ENCODE assay signal across 8 cellular contexts in genomic region chr13:26557051-26557392, GRCh38. TPM values are rescaled to one million over a fixed set of nuclear protein-coding genes. Genes with fewer than 3 reads are reported as not detected.
DNase-seq lines count a peak whose midpoint lies in the region; ATAC-seq, FAIRE-seq and TF ChIP-seq lines count a peak whose summit lies in the region.

No MANE protein-coding gene starts in this region.

- DNase-seq in HFFc6 (no peak), HepG2 (ENCODE audit: low spot score) (no peak), AML-193 (lab: John Stamatoyannopoulos, UW) (no peak), GM19239 (ENCODE audit: insufficient read length, low spot score) (no peak), DMS79 treated with DMSO at 0.1 percent for 48 hours (lab: John Stamatoyannopoulos, UW) (no peak)
- DNase-seq in activated naive CD8-positive, alpha-beta T cell treated with anti-CD3 and anti-CD28 coated beads, Interleukin-2, amount 10 ng/mL, durations not matched to agents 7 days and 5 days = no peak
- no peak for DNase-seq in activated CD4-positive, alpha-beta memory T cell treated with anti-CD3 and anti-CD28 coated beads, Interleukin-2, amount 10 ng/mL, durations not matched to agents 7 days and 5 days

- H3K4me3 ChIP-seq in BLaER1 (peak overlapping the region; percentile 73), HepG2 (replicated peaks in 1 of 3; ENCODE audit: insufficient read depth in 1 of 3, low read depth in 2 of 3, low read length in 3 of 3) (peak overlapping the region in 2 of 3 experiments; percentile 47 to 72; a peak in 5 of 6 replicates)

- intact Hi-C loops in HepG2 (cut with micrococcal nuclease; ENCODE audit: unreplicated experiment) = no loop called here

- H3K9me3 ChIP-seq in BLaER1 = peaks cover 13% of the 10 kb centered on the region
- no peaks in the 10 kb centered on the region; the same call in 1 of the 2 replicates for H3K9me3 ChIP-seq in HepG2 (ENCODE audit: low read length)

- no TSS peak for BruUV-seq in HepG2 (replicated peaks; lab: Mats Ljungman, UMichigan)

- no peaks in the 10 kb centered on the region; the same call in 1 of the 2 replicates for H4K20me1 ChIP-seq in BLaER1
- H4K20me1 ChIP-seq in HepG2 (ENCODE audit: insufficient read depth, low read length) = peaks cover 6% of the 10 kb centered on the region; the same call in 1 of the 2 replicates

- no peak for TF ChIP-seq EP300 in HepG2 (IDR thresholded peaks at IDR 0.05; ENCODE audit: low read depth in 2 of 2, low read length in 2 of 2)
- no peak for TF ChIP-seq EP300 in HepG2 (CRISPR knock-in tag; IDR thresholded peaks at IDR 0.05; ENCODE audit: borderline replicate concordance)

- in situ Hi-C loops in HepG2 (cut with HindIII; ENCODE audit: extremely low pct_ligation_motif_present, low pct_unique_long_range_greater_than_20kb) = no loop called here

- FAIRE-seq in HepG2 (lab: Jason Lieb, UNC) = no peak
- FAIRE-seq in GM19239 (lab: Jason Lieb, UNC) = no peak

- H3K36me3 ChIP-seq in BLaER1 = no peaks in the 10 kb centered on the region
- no peaks in the 10 kb centered on the region for H3K36me3 ChIP-seq in HepG2 (replicated peaks in 1 of 2; ENCODE audit: control insufficient read depth in 1 of 2, insufficient read depth in 2 of 2, low read length in 2 of 2)

- TF ChIP-seq RAD21 in HepG2 (CRISPR knock-in tag; IDR thresholded peaks at IDR 0.05) = no peak

- no peak for TF ChIP-seq POLR2A in HepG2 (IDR thresholded peaks at IDR 0.05; ENCODE audit: insufficient read depth in 1 of 2, low read depth in 2 of 2, low read length in 2 of 2)

- peak overlapping the region; percentile 79 for H2AFZ ChIP-seq in HepG2 (ENCODE audit: low read length)

- WGBS in HepG2 (ENCODE audit: low lambda C conversion rate) = 24% methylated on average over 3 of the region's 3 CpGs

- no peak overlapping the region for H3K27ac Mint-ChIP-seq in HFFc6
- H3K27ac Mint-ChIP-seq in activated naive CD8-positive, alpha-beta T cell treated with anti-CD3 and anti-CD28 coated beads, Interleukin-2, amount 10 ng/mL, durations not matched to agents 7 days and 5 days = no peak overlapping the region
- H3K27ac Mint-ChIP-seq in activated CD4-positive, alpha-beta memory T cell treated with anti-CD3 and anti-CD28 coated beads, Interleukin-2, amount 10 ng/mL, durations not matched to agents 7 days and 5 days = no peak overlapping the region

- H3K9ac ChIP-seq in BLaER1 (no peak overlapping the region), HepG2 (ENCODE audit: insufficient read depth, low read depth, low read length) (no peak overlapping the region)

- H3K4me3 Mint-ChIP-seq in HFFc6 = peak overlapping the region; percentile 59
- H3K4me3 Mint-ChIP-seq in activated naive CD8-positive, alpha-beta T cell treated with anti-CD3 and anti-CD28 coated beads, Interleukin-2, amount 10 ng/mL, durations not matched to agents 7 days and 5 days = peak overlapping the region; percentile 18
- no peak overlapping the region for H3K4me3 Mint-ChIP-seq in activated CD4-positive, alpha-beta memory T cell treated with anti-CD3 and anti-CD28 coated beads, Interleukin-2, amount 10 ng/mL, durations not matched to agents 7 days and 5 days

- ATAC-seq in activated naive CD8-positive, alpha-beta T cell treated with anti-CD3 and anti-CD28 coated beads, Interleukin-2, amount 10 ng/mL, durations not matched to agents 7 days and 5 days (ENCODE audit: low read depth) = no peak
- ATAC-seq in HepG2 = peak; percentile 74

- H3K4me1 ChIP-seq in BLaER1 (no peaks in the 10 kb centered on the region), HepG2 (ENCODE audit: insufficient read depth, low read length) (peaks cover 31% of the 10 kb centered on the region)

- peaks cover 20% of the 10 kb centered on the region for H3K4me1 Mint-ChIP-seq in HFFc6 (ENCODE audit: low read depth)
- H3K4me1 Mint-ChIP-seq in activated naive CD8-positive, alpha-beta T cell treated with anti-CD3 and anti-CD28 coated beads, Interleukin-2, amount 10 ng/mL, durations not matched to agents 7 days and 5 days = peaks cover 2% of the 10 kb centered on the region
- peaks cover 6% of the 10 kb centered on the region for H3K4me1 Mint-ChIP-seq in activated CD4-positive, alpha-beta memory T cell treated with anti-CD3 and anti-CD28 coated beads, Interleukin-2, amount 10 ng/mL, durations not matched to agents 7 days and 5 days

- peaks cover 23% of the 10 kb centered on the region for H3K79me2 ChIP-seq in HepG2 (ENCODE audit: insufficient read depth, low read length)

- H3K27me3 ChIP-seq in BLaER1 (peaks cover 18% of the 10 kb centered on the region), HepG2 (ENCODE audit: control insufficient read depth in 1 of 2, insufficient read depth in 2 of 2, low read length in 2 of 2) (peaks cover 0 to 11% of the 10 kb centered on the region in 2 experiments; a peak in 1 of 5 replicates)

- POLR2A ChIA-PET in activated naive CD8-positive, alpha-beta T cell treated with anti-CD3 and anti-CD28 coated beads, Interleukin-2, amount 10 ng/mL, durations not matched to agents 7 days and 5 days (lab: Charles Lee) = no interaction called here
- POLR2A ChIA-PET in HepG2 (lab: Yijun Ruan, JAX) = interaction anchor here (1.0 to 2.3 kb wide), 3 partner anchors 12 to 79 kb away, joined by 3 to 10 read pairs (median 4); no protein-coding TSS in a partner anchor
- POLR2A ChIA-PET in activated CD4-positive, alpha-beta memory T cell treated with anti-CD3 and anti-CD28 coated beads, Interleukin-2, amount 10 ng/mL, durations not matched to agents 7 days and 5 days (lab: Charles Lee) = no interaction called here

- no peak for TF ChIP-seq CTCF in HFFc6 (IDR thresholded peaks at IDR 0.05)
- no peak for TF ChIP-seq CTCF in HepG2 (CRISPR knock-in tag; IDR thresholded peaks at IDR 0.05)

- H3K4me2 ChIP-seq in BLaER1 (peak overlapping the region; percentile 85), HepG2 (ENCODE audit: low read depth, low read length) (peak overlapping the region; percentile 69)

- H3K27me3 Mint-ChIP-seq in HFFc6 (ENCODE audit: insufficient read depth) = peaks cover 11% of the 10 kb centered on the region
- peaks cover 46% of the 10 kb centered on the region for H3K27me3 Mint-ChIP-seq in activated naive CD8-positive, alpha-beta T cell treated with anti-CD3 and anti-CD28 coated beads, Interleukin-2, amount 10 ng/mL, durations not matched to agents 7 days and 5 days
- peaks cover 28% of the 10 kb centered on the region for H3K27me3 Mint-ChIP-seq in activated CD4-positive, alpha-beta memory T cell treated with anti-CD3 and anti-CD28 coated beads, Interleukin-2, amount 10 ng/mL, durations not matched to agents 7 days and 5 days

- no peaks in the 10 kb centered on the region for H3K9me3 Mint-ChIP-seq in HFFc6
- H3K9me3 Mint-ChIP-seq in activated naive CD8-positive, alpha-beta T cell treated with anti-CD3 and anti-CD28 coated beads, Interleukin-2, amount 10 ng/mL, durations not matched to agents 7 days and 5 days = no peaks in the 10 kb centered on the region
- no peaks in the 10 kb centered on the region for H3K9me3 Mint-ChIP-seq in activated CD4-positive, alpha-beta memory T cell treated with anti-CD3 and anti-CD28 coated beads, Interleukin-2, amount 10 ng/mL, durations not matched to agents 7 days and 5 days

- H3K27ac ChIP-seq in BLaER1 = no peak overlapping the region
- no peak overlapping the region for H3K27ac ChIP-seq in HepG2 (ENCODE audit: extremely low read length, insufficient read depth, low read length)

- CTCF ChIA-PET in HepG2 (lab: Yijun Ruan, JAX; ENCODE audit: low intra/inter-chr PET ratio, low total read pairs) = no interaction called here
- CTCF ChIA-PET in activated CD4-positive, alpha-beta memory T cell treated with anti-CD3 and anti-CD28 coated beads, Interleukin-2, amount 10 ng/mL, durations not matched to agents 7 days and 5 days (lab: Charles Lee) = no interaction called here

- peaks cover 5% of the 10 kb centered on the region; the same call in 1 of the 2 replicates for H3K36me3 Mint-ChIP-seq in HFFc6 (ENCODE audit: low read depth)
- no peaks in the 10 kb centered on the region for H3K36me3 Mint-ChIP-seq in activated naive CD8-positive, alpha-beta T cell treated with anti-CD3 and anti-CD28 coated beads, Interleukin-2, amount 10 ng/mL, durations not matched to agents 7 days and 5 days
- no peaks in the 10 kb centered on the region for H3K36me3 Mint-ChIP-seq in activated CD4-positive, alpha-beta memory T cell treated with anti-CD3 and anti-CD28 coated beads, Interleukin-2, amount 10 ng/mL, durations not matched to agents 7 days and 5 days (ENCODE audit: low read depth)

TF ChIP-seq in HepG2, 621 proteins besides CTCF, POLR2A, EP300 and RAD21 (continues in another document):
- TF ChIP-seq ZIK1 (CRISPR knock-in tag; IDR thresholded peaks at IDR 0.05; ENCODE audit: borderline replicate concordance, low read depth) (no peak), TCF7L2 (IDR thresholded peaks at IDR 0.05; ENCODE audit: low read depth, low read length) (no peak)

RNA-seq across cellular contexts. Expression of gene WASF3, which starts 0.5 kb away (rescaled TPM):
- total RNA-seq in HFFc6 (2021; fragmentation: NEBNext Ultra II Directional; extraction: Animal tissue kit (Norgen Biotek cat#: 25700)) = 10 to 100 TPM; 26.4 to 32.9 (median 28.2) TPM
- not detected for total RNA-seq in activated naive CD8-positive, alpha-beta T cell treated with anti-CD3 and anti-CD28 coated beads, Interleukin-2, amount 10 ng/mL, durations not matched to agents 7 days and 5 days
- 10.4 and 13.3 TPM in 2 replicates for total RNA-seq in HepG2 (2016; rRNA removed; fragmentation: Illumina TruSeq; extraction: Trizol)
- 2.9 and 3.0 TPM in 2 replicates for total RNA-seq in HepG2 (2016; cell fraction: cytosol; rRNA removed; fragmentation: Illumina TruSeq; extraction: Trizol; ENCODE audit: low read depth)
- total RNA-seq in HepG2 (2016; cell fraction: insoluble cytoplasmic fraction; rRNA removed; fragmentation: Illumina TruSeq; extraction: Trizol) = 10.6 and 10.8 TPM in 2 replicates
- total RNA-seq in HepG2 (2016; cell fraction: membrane; rRNA removed; fragmentation: Illumina TruSeq; extraction: Trizol) = 17.8 and 19.7 TPM in 2 replicates
- total RNA-seq in HepG2 (2016; cell fraction: nucleus; rRNA removed; fragmentation: Illumina TruSeq; extraction: Trizol) = 8.8 and 10.1 TPM in 2 replicates
- polyA plus RNA-seq in HepG2 (2011; rRNA removed) = 12.1 and 17.2 TPM in 2 replicates
- polyA plus RNA-seq in HepG2 (2011; cell fraction: cytosol; rRNA removed) = 7.4 and 8.4 TPM in 2 replicates
- polyA plus RNA-seq in HepG2 (2011; cell fraction: nucleus; rRNA removed) = 8.3 and 8.8 TPM in 2 replicates
- 9.8 and 11.3 TPM in 2 replicates for polyA plus RNA-seq in HepG2 (2012)
- 2.2 and 2.4 TPM in 2 replicates for polyA plus RNA-seq in HepG2 (2016; cell fraction: cytosol; fragmentation: Illumina TruSeq; extraction: Trizol; ENCODE audit: low read depth)
- polyA plus RNA-seq in HepG2 (2016; cell fraction: insoluble cytoplasmic fraction; fragmentation: Illumina TruSeq; extraction: Trizol; ENCODE audit: low read depth) = 12.6 and 14.8 TPM in 2 replicates
- 12.2 and 13.4 TPM in 2 replicates for polyA plus RNA-seq in HepG2 (2016; cell fraction: membrane; fragmentation: Illumina TruSeq; extraction: Trizol; ENCODE audit: low read depth)
- 13.2 and 13.7 TPM in 2 replicates for polyA plus RNA-seq in HepG2 (2016; cell fraction: nucleus; fragmentation: Illumina TruSeq; extraction: Trizol; ENCODE audit: insufficient read depth, low read depth)
- 12.1 TPM in 1 of 2 replicates, not detected in the other for polyA minus RNA-seq in HepG2 (2011; rRNA and poly(A)+ RNA removed; ENCODE audit: low replicate concordance)
- polyA minus RNA-seq in HepG2 (2011; cell fraction: cytosol; rRNA and poly(A)+ RNA removed) = 7.7 and 8.0 TPM in 2 replicates
- 6.6 and 7.0 TPM in 2 replicates for polyA minus RNA-seq in HepG2 (2011; cell fraction: nucleus; rRNA and poly(A)+ RNA removed)
- total RNA-seq in activated CD4-positive, alpha-beta memory T cell treated with anti-CD3 and anti-CD28 coated beads, Interleukin-2, amount 10 ng/mL, durations not matched to agents 7 days and 5 days = not detected
